Comparison of ENCODE assay signal across 1 cellular context in the genomic region with DNA sequence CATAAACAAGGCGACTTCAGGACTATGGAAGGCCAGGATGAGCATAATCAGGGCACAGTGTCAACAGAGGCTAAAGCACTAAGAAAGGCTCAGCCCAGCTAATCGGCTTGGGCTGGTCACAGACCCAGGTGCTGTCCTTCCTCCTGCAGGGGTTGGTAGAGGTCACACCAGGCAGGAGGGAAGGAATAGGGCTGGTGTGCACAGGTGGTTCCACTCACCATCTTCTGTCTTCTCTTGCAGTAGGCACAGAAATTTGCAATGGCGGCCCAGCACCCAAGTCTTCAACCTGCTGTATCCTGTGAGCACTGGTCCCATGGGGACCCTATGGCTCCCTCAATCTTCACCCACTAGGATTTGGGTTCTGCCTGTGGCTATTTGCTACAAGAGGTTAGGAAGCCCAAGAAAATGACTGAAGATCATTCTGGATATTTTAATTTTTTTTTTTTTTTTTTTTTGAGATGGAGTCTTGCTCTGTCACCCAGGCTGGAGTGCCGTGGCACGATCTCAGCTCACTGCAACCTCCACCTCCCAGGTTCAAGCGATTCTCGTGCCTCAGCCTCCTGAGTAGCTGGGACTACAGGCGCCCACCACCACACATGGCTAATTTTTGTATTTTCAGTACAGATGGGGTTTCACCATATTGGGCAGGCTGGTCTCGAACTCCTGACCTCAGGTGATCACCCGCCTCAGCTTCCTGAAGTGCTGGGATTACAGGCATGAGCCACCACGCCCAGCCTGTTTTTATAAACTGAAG.
TF ChIP-seq lines count a peak whose summit lies in the region.

No MANE protein-coding gene starts in this region.

TF ChIP-seq in GM12878, 131 proteins besides CTCF, POLR2A, EP300 and RAD21:
- TF ChIP-seq POU2F2 (IDR thresholded peaks at IDR 0.05; ENCODE audit: borderline replicate concordance, low read depth, low read length), result 0 out of 3 replicates have a peak, but pooled peaks have one; percentile 19
